Comparison of ENCODE assay signal across 29 cellular contexts in genomic region chr17:56648341-56648740, GRCh38.
"Had no signal": no experiment of that assay in that cellular context is flagged by ENCODE, and none has a peak within 500 bp of the region (broad histone marks: within the 10 kb centered on the region; RNA-seq: fewer than 3 reads in every experiment).

No MANE protein-coding gene starts in this region.

- H3K4me1 ChIP-seq: neural progenitor cell, parathyroid adenoma, psoas muscle, right lobe of liver, sigmoid colon, stomach, thyroid gland, tibial nerve, upper lobe of left lung had no signal

- DNase-seq: natural killer cell; occipital lobe; ovary; posterior cingulate gyrus; psoas muscle; right cardiac atrium; right lobe of liver; sigmoid colon; small intestine; stimulated activated CD4-positive, alpha-beta T cell treated with anti-CD3 and anti-CD28 coated beads, Interleukin-15, amount 100 ng/mL, for 24 hours; stimulated activated CD4-positive, alpha-beta T cell treated with anti-CD3 and anti-CD28 coated beads, Interleukin-2, amount 100 ng/mL, for 24 hours; stimulated activated CD4-positive, alpha-beta T cell treated with anti-CD3 and anti-CD28 coated beads, Interleukin-2, amount 100 ng/mL, for 48 hours; stimulated activated CD4-positive, alpha-beta T cell treated with anti-CD3 and anti-CD28 coated beads, Interleukin-4, amount 100 ng/mL, for 24 hours; stimulated activated naive B cell treated with anti-CD40 and anti-IgM and Interleukin-4, amounts not matched to agents 10 μg/mL and 1 μg/mL and 100 μg/mL, for 72 hours; stimulated activated naive CD4-positive, alpha-beta T cell treated with Interleukin-2 at 50 U/mL for 16 hours; stomach; thyroid gland; trophoblast cell; upper lobe of left lung had no signal

- H3K9ac ChIP-seq: neural progenitor cell, parathyroid adenoma had no signal

- H3K27ac ChIP-seq: neural progenitor cell, ovary, parathyroid adenoma, psoas muscle, right lobe of liver, sigmoid colon, stomach, thoracic aorta, thyroid gland, tibial nerve, upper lobe of left lung, vagina had no signal

- H3K4me3 ChIP-seq: neural progenitor cell, ovary, psoas muscle, right lobe of liver, sigmoid colon, stomach, thoracic aorta, thyroid gland, tibial nerve, upper lobe of left lung, vagina had no signal

- ATAC-seq: natural killer cell; psoas muscle; right cardiac atrium; right lobe of liver; stimulated activated effector memory CD8-positive, alpha-beta T cell treated with anti-CD3 and anti-CD28 coated beads, Interleukin-12 subunit alpha, Interleukin-12 subunit beta, amount 100 ng/mL, for 72 hours; stimulated activated naive B cell treated with anti-CD40 and anti-IgM and Interleukin-4, amounts not matched to agents 10 μg/mL and 1 μg/mL and 100 μg/mL, for 72 hours had no signal

- H3K4me1 Mint-ChIP-seq: natural killer cell; stimulated activated effector memory CD8-positive, alpha-beta T cell treated with anti-CD3 and anti-CD28 coated beads, Interleukin-12 subunit alpha, Interleukin-12 subunit beta, amount 100 ng/mL, for 72 hours; stimulated activated naive B cell treated with anti-CD40 and anti-IgM and Interleukin-4, amounts not matched to agents 10 μg/mL and 1 μg/mL and 100 μg/mL, for 72 hours had no signal

- H3K36me3 ChIP-seq: neural progenitor cell, ovary, right lobe of liver, sigmoid colon, stomach, thoracic aorta, thyroid gland, tibial nerve, upper lobe of left lung, vagina had no signal

- H3K36me3 Mint-ChIP-seq: natural killer cell; neural progenitor cell; stimulated activated effector memory CD8-positive, alpha-beta T cell treated with anti-CD3 and anti-CD28 coated beads, Interleukin-12 subunit alpha, Interleukin-12 subunit beta, amount 100 ng/mL, for 72 hours had no signal

- H3K9me3 Mint-ChIP-seq: natural killer cell; nephron; neural progenitor cell; stimulated activated effector memory CD8-positive, alpha-beta T cell treated with anti-CD3 and anti-CD28 coated beads, Interleukin-12 subunit alpha, Interleukin-12 subunit beta, amount 100 ng/mL, for 72 hours; stimulated activated naive CD8-positive, alpha-beta T cell treated with anti-CD3 and anti-CD28 coated beads, Interleukin-15, Interleukin-2, amounts not matched to agents 100 ng/mL and 50 ng/mL, for 24 hours had no signal

- H2AFZ ChIP-seq: neural progenitor cell, parathyroid adenoma had no signal

- H3K79me2 ChIP-seq: parathyroid adenoma had no signal

- H3K27me3 ChIP-seq: neural progenitor cell, ovary, right lobe of liver, sigmoid colon, thyroid gland, tibial nerve, upper lobe of left lung, vagina had no signal

- H3K4me2 ChIP-seq: neural progenitor cell had no signal

- FAIRE-seq: small intestine, urothelium cell line had no signal

- H3K4me3 Mint-ChIP-seq: natural killer cell; nephron; neural progenitor cell; stimulated activated effector memory CD8-positive, alpha-beta T cell treated with anti-CD3 and anti-CD28 coated beads, Interleukin-12 subunit alpha, Interleukin-12 subunit beta, amount 100 ng/mL, for 72 hours; stimulated activated naive B cell treated with anti-CD40 and anti-IgM and Interleukin-4, amounts not matched to agents 10 μg/mL and 1 μg/mL and 100 μg/mL, for 72 hours; stimulated activated naive CD8-positive, alpha-beta T cell treated with anti-CD3 and anti-CD28 coated beads, Interleukin-15, Interleukin-2, amounts not matched to agents 100 ng/mL and 50 ng/mL, for 24 hours had no signal

- H3K9me3 ChIP-seq: ovary, psoas muscle, right lobe of liver, sigmoid colon, thoracic aorta, thyroid gland, vagina had no signal

- H3K27ac Mint-ChIP-seq: natural killer cell; nephron; neural progenitor cell; progenitor cell of endocrine pancreas; stimulated activated effector memory CD8-positive, alpha-beta T cell treated with anti-CD3 and anti-CD28 coated beads, Interleukin-12 subunit alpha, Interleukin-12 subunit beta, amount 100 ng/mL, for 72 hours; stimulated activated naive B cell treated with anti-CD40 and anti-IgM and Interleukin-4, amounts not matched to agents 10 μg/mL and 1 μg/mL and 100 μg/mL, for 72 hours; stimulated activated naive CD8-positive, alpha-beta T cell treated with anti-CD3 and anti-CD28 coated beads, Interleukin-15, Interleukin-2, amounts not matched to agents 100 ng/mL and 50 ng/mL, for 24 hours had no signal
